In the genomic region with DNA sequence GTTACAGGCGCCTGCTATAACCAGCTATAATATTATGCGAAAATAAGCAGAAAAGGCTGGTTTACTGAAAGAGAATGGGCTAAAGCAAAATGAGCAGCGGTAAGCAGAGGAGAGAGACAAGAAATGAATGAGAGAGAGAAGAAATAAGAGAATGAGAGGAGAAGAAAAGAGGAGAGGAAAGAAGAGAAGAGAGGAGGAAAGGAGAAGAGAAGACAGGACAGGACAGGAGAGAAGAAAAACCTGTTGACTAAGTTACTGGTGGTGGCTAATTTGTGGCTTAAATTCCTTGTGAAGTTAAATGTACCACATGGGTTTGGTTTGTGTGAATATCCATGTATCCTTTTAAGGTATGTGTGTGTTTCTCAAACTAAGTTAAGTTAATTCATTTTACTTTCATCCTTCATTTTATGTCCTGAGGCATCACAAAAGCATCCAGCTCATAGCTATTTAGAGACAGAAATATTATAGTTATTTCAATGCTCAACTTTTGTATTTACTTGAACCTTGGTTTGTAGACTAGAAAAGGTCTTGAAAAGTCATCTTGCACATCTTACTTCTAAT, we compare ENCODE assay signal across 23 cellular contexts. TPM values are rescaled to one million over a fixed set of nuclear protein-coding genes. Genes with fewer than 3 reads are reported as not detected.
DNase-seq lines count a peak whose midpoint lies in the region; ATAC-seq and TF ChIP-seq lines count a peak whose summit lies in the region.
"Had no signal": no experiment of that assay in that cellular context is flagged by ENCODE, and none has a peak within 500 bp of the region (broad histone marks: within the 10 kb centered on the region; RNA-seq: fewer than 3 reads in every experiment).

No MANE protein-coding gene starts in this region.

- RAD21 ChIA-PET in HCT116 (lab: Charles Lee; ENCODE audit: low non-redundant PET in 1 of 2, low total read pairs in 2 of 2, uncharacterized antibody in 2 of 2, unreplicated experiment in 2 of 2) = no interaction called here

- H3K4me2 ChIP-seq in HCT116 (ENCODE audit: low read length) = no peak overlapping the region
- H3K4me2 ChIP-seq: KMS-11 had no signal

- no peaks in the 10 kb centered on the region for H3K27me3 ChIP-seq in HCT116 (ENCODE audit: insufficient read depth, low read length)
- H3K27me3 ChIP-seq: adrenal gland, Peyer's patch had no signal

- no peaks in the 10 kb centered on the region for H3K36me3 ChIP-seq in HCT116 (ENCODE audit: control insufficient read depth in 1 of 2, insufficient read depth in 2 of 2, low read length in 2 of 2)
- H3K36me3 ChIP-seq: adrenal gland, lower lobe of right lung, Peyer's patch had no signal

- H2AFZ ChIP-seq in HCT116 (ENCODE audit: low read depth, low read length, poor library complexity, severe bottlenecking) = no peak overlapping the region

- TF ChIP-seq CTCF in HCT116 (IDR thresholded peaks at IDR 0.05 in 2 of 3, conservative IDR thresholded peaks at IDR 0.05 in 1 of 3; ENCODE audit: borderline replicate concordance in 1 of 3, insufficient read depth in 1 of 3, low read depth in 2 of 3, low read length in 2 of 3) (no peak), mesothelial cell of epicardium (IDR thresholded peaks at IDR 0.05; ENCODE audit: unreplicated experiment) (no peak), type B pancreatic cell (conservative IDR thresholded peaks at IDR 0.05) (no peak)

- CTCF ChIA-PET in HCT116 (lab: Charles Lee) = interaction anchor here (1.2 to 2.8 kb wide), 3 partner anchors 16 to 271 kb away, joined by 3 to 18 read pairs (median 4); no protein-coding TSS in a partner anchor

- 0 out of 2 replicates have a peak, but pooled peaks have one; percentile 0 for TF ChIP-seq RAD21 in HCT116 (IDR thresholded peaks at IDR 0.05; ENCODE audit: low read depth)

- no TSS peak for BruUV-seq in HCT116 (replicated peaks; lab: Mats Ljungman, UMichigan)

- no peak for DNase-seq in HCT116 (ENCODE audit: low read depth, low spot score)
- peak; percentile 10 for DNase-seq in astrocyte of the hippocampus (ENCODE audit: low read depth, low spot score)
- DNase-seq in mesothelial cell of epicardium (ENCODE audit: low spot score in 2 of 2, unreplicated experiment in 2 of 2) = no peak
- no peak for DNase-seq in type B pancreatic cell (ENCODE audit: extremely low spot score, unreplicated experiment)
- DNase-seq in activated CD8-positive, alpha-beta memory T cell treated with anti-CD3 and anti-CD28 coated beads, Interleukin-2, amount 50 U/mL, for 4 hours = no peak
- no peak for DNase-seq in central memory CD4-positive, alpha-beta T cell
- no peak for DNase-seq in SKM-1 treated with dmso at 0.1 percent for 144 hours (lab: John Stamatoyannopoulos, UW; ENCODE audit: unreplicated experiment)
- DNase-seq: activated CD8-positive, alpha-beta memory T cell treated with anti-CD3 and anti-CD28 coated beads for 24 hours; activated T-cell treated with anti-CD3 and anti-CD28 coated beads, Interleukin-2, amount 50 U/mL, for 4 hours; adrenal gland; AML-193; CD8-positive, alpha-beta T cell; DMS 273 treated with DMSO at 0.1 percent for 48 hours; kidney; lower lobe of right lung; NCI-H187; NCI-H2171 treated with DMSO at 0.1 percent for 48 hours; NCI-H524 treated with DMSO at 0.1 percent for 48 hours; Peyer's patch; stimulated activated CD4-positive, alpha-beta T cell treated with anti-CD3 and anti-CD28 coated beads, Interleukin-2, amount 100 ng/mL, for 24 hours had no signal

- peak overlapping the region; percentile 18 for H3K27ac Mint-ChIP-seq in mesothelial cell of epicardium
- H3K27ac Mint-ChIP-seq in type B pancreatic cell = no peak overlapping the region
- H3K27ac Mint-ChIP-seq: CD8-positive, alpha-beta T cell; progenitor cell of endocrine pancreas had no signal

- no peak for ATAC-seq in HCT116
- ATAC-seq: activated T-cell treated with anti-CD3 and anti-CD28 coated beads, Interleukin-2, amount 50 U/mL, for 4 hours; CD8-positive, alpha-beta T cell; lower lobe of right lung had no signal

- H3K36me3 Mint-ChIP-seq in mesothelial cell of epicardium (no peaks in the 10 kb centered on the region), type B pancreatic cell (no peaks in the 10 kb centered on the region)
- H3K36me3 Mint-ChIP-seq: CD8-positive, alpha-beta T cell had no signal

- no peaks in the 10 kb centered on the region for H4K20me1 ChIP-seq in HCT116 (ENCODE audit: insufficient read depth)

- no peak overlapping the region for H3K27ac ChIP-seq in HCT116 (ENCODE audit: low read depth, low read length)
- H3K27ac ChIP-seq: lower lobe of right lung had no signal

- intact Hi-C loops in HCT116 (cut with micrococcal nuclease) = no loop called here

- H3K9me3 Mint-ChIP-seq in mesothelial cell of epicardium = no peaks in the 10 kb centered on the region
- no peaks in the 10 kb centered on the region for H3K9me3 Mint-ChIP-seq in type B pancreatic cell
- H3K9me3 Mint-ChIP-seq: activated T-cell treated with anti-CD3 and anti-CD28 coated beads, Interleukin-2, amount 50 U/mL, for 4 hours; CD8-positive, alpha-beta T cell had no signal

- POLR2A ChIA-PET in HCT116 (lab: Charles Lee) = no interaction called here

- H3K9me2 ChIP-seq in HCT116 (ENCODE audit: insufficient read depth) = no peaks in the 10 kb centered on the region

- H3K27me3 Mint-ChIP-seq in mesothelial cell of epicardium (ENCODE audit: low read depth) (no peaks in the 10 kb centered on the region), type B pancreatic cell (peaks cover 3% of the 10 kb centered on the region)
- H3K27me3 Mint-ChIP-seq: progenitor cell of endocrine pancreas had no signal

- H3K79me2 ChIP-seq in HCT116 (ENCODE audit: insufficient read depth, low read length) = no peaks in the 10 kb centered on the region

- no peaks in the 10 kb centered on the region for H3K9me3 ChIP-seq in HCT116 (ENCODE audit: control insufficient read depth in 1 of 2, insufficient read depth in 1 of 2, low read depth in 1 of 2, low read length in 2 of 2)
- H3K9me3 ChIP-seq: adrenal gland, lower lobe of right lung, Peyer's patch had no signal

- H3K4me3 Mint-ChIP-seq in mesothelial cell of epicardium = no peak overlapping the region
- H3K4me3 Mint-ChIP-seq in type B pancreatic cell = peak overlapping the region; percentile 3
- H3K4me3 Mint-ChIP-seq: activated T-cell treated with anti-CD3 and anti-CD28 coated beads, Interleukin-2, amount 50 U/mL, for 4 hours; CD8-positive, alpha-beta T cell had no signal

- H3K4me1 ChIP-seq in HCT116 (ENCODE audit: control insufficient read depth in 1 of 2, insufficient read depth in 2 of 2, low read length in 2 of 2) = peaks cover 0 to 6% of the 10 kb centered on the region in 2 experiments; a peak in 1 of 4 replicates
- H3K4me1 ChIP-seq: Peyer's patch had no signal

- no peak for TF ChIP-seq POLR2A in HCT116 (IDR thresholded peaks at IDR 0.05; ENCODE audit: borderline replicate concordance, extremely low read depth, insufficient read depth, insufficient read length)

- no peak overlapping the region for H3K4me3 ChIP-seq in HCT116 (replicated peaks in 1 of 2; ENCODE audit: low read depth in 1 of 2, low read length in 2 of 2)
- H3K4me3 ChIP-seq: adrenal gland, lower lobe of right lung, Peyer's patch, skin epidermis had no signal

- H3K4me1 Mint-ChIP-seq in mesothelial cell of epicardium (peaks cover 55% of the 10 kb centered on the region), type B pancreatic cell (ENCODE audit: unreplicated experiment) (peaks cover 45% of the 10 kb centered on the region)

- no peak overlapping the region for H3K9ac ChIP-seq in HCT116 (ENCODE audit: low read length)
- H3K9ac ChIP-seq: KMS-11 had no signal

TF ChIP-seq in HCT116, 20 proteins besides CTCF, POLR2A, EP300 and RAD21:
- TF ChIP-seq YY1 (IDR thresholded peaks at IDR 0.05; ENCODE audit: extremely low read depth, insufficient replicate concordance, low read depth, low read length) = no peak
- no peak for TF ChIP-seq ZFX (IDR thresholded peaks at IDR 0.05)
- no peak for TF ChIP-seq SIN3A (IDR thresholded peaks at IDR 0.05; ENCODE audit: low read depth)
- TF ChIP-seq TCF7L2 (IDR thresholded peaks at IDR 0.05; ENCODE audit: borderline replicate concordance, extremely low read depth, insufficient read depth, insufficient read length) = no peak
- no peak for TF ChIP-seq EZH2 (IDR thresholded peaks at IDR 0.05)
- no peak for TF ChIP-seq ZNF274 (IDR thresholded peaks at IDR 0.05; ENCODE audit: low read depth, low read length)
- no peak for TF ChIP-seq EGR1 (IDR thresholded peaks at IDR 0.05; ENCODE audit: low read depth)
- TF ChIP-seq CBX3 (IDR thresholded peaks at IDR 0.05; ENCODE audit: low read depth) = no peak
- no peak for TF ChIP-seq POLR2AphosphoS5 (IDR thresholded peaks at IDR 0.05; ENCODE audit: low read depth, low read length)
- TF ChIP-seq, protein P1, sequence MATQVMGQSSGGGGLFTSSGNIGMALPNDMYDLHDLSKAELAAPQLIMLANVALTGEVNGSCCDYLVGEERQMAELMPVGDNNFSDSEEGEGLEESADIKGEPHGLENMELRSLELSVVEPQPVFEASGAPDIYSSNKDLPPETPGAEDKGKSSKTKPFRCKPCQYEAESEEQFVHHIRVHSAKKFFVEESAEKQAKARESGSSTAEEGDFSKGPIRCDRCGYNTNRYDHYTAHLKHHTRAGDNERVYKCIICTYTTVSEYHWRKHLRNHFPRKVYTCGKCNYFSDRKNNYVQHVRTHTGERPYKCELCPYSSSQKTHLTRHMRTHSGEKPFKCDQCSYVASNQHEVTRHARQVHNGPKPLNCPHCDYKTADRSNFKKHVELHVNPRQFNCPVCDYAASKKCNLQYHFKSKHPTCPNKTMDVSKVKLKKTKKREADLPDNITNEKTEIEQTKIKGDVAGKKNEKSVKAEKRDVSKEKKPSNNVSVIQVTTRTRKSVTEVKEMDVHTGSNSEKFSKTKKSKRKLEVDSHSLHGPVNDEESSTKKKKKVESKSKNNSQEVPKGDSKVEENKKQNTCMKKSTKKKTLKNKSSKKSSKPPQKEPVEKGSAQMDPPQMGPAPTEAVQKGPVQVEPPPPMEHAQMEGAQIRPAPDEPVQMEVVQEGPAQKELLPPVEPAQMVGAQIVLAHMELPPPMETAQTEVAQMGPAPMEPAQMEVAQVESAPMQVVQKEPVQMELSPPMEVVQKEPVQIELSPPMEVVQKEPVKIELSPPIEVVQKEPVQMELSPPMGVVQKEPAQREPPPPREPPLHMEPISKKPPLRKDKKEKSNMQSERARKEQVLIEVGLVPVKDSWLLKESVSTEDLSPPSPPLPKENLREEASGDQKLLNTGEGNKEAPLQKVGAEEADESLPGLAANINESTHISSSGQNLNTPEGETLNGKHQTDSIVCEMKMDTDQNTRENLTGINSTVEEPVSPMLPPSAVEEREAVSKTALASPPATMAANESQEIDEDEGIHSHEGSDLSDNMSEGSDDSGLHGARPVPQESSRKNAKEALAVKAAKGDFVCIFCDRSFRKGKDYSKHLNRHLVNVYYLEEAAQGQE (IDR thresholded peaks at IDR 0.05; ENCODE audit: low read depth) = no peak
- TF ChIP-seq ELF1 (IDR thresholded peaks at IDR 0.05; ENCODE audit: borderline replicate concordance, low read depth) = no peak

RNA-seq across cellular contexts. Expression of gene DDR2, which starts 3.1 kb away (rescaled TPM):
- total RNA-seq in HCT116 (2021; ENCODE audit: unreplicated experiment) (0.84 TPM), mesothelial cell of epicardium (54.4 to 60.0 TPM (median 58.1 TPM) in 3 replicates), type B pancreatic cell (ENCODE audit: low replicate concordance) (1.8 and 54.4 TPM in 2 replicates)
- polyA plus RNA-seq in HCT116 (2012) = 0.29 and 0.42 TPM in 2 replicates
